ENCODE assay signal across 25 cellular contexts in the genomic region with DNA sequence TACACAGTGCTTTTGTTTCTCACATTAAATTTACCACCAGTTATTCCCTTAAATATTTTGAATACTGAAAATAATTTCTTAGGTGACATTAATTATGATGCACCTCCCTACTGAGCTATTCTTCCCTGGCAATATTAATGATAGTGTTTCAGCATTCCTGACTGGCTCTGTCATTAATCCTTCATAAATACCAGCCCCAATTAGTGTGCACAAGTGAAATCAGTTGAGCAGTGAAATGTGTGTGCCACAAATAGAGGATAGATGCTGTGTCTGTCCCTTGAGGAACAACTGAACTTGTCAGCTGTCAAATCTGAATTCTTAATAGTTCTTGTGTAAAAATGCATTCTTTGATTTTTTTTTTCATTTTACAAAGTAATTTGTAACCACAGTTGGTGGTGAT.
"Had no signal": no experiment of that assay in that cellular context is flagged by ENCODE, and none has a peak within 500 bp of the region (broad histone marks: within the 10 kb centered on the region; RNA-seq: fewer than 3 reads in every experiment).

No MANE protein-coding gene starts in this region.

- H3K4me1 ChIP-seq: breast epithelium had no signal

- H3K4me3 ChIP-seq: breast epithelium, MG63, SK-N-MC had no signal

- H3K27me3 ChIP-seq: breast epithelium, MG63 had no signal

- H3K9me3 ChIP-seq: breast epithelium, MG63 had no signal

- DNase-seq: activated CD4-positive, alpha-beta memory T cell treated with anti-CD3 and anti-CD28 coated beads, Interleukin-2, amount 10 ng/mL, durations not matched to agents 7 days and 5 days; activated CD4-positive, alpha-beta T cell treated with anti-CD3 and anti-CD28 coated beads for 36 hours; activated CD4-positive, alpha-beta T cell treated with anti-CD3 and anti-CD28 coated beads, Interleukin-2, amount 50 U/mL, for 1 hour; activated gamma-delta T cell treated with Interleukin-2 at 50 U/mL for 16 hours; activated naive CD4-positive, alpha-beta T cell treated with anti-CD3 and anti-CD28 coated beads, Interleukin-2, amount 10 ng/mL, durations not matched to agents 7 days and 5 days; activated naive CD8-positive, alpha-beta T cell treated with anti-CD3 and anti-CD28 coated beads for 36 hours; activated T-cell treated with anti-CD3 and anti-CD28 coated beads for 4 hours; activated T-cell treated with anti-CD3 and anti-CD28 coated beads, Interleukin-2, amount 50 U/mL, for 48 hours; caudate nucleus; MG63; MV-4-11; NCI-H1092 treated with DMSO at 0.1 percent for 48 hours; NCI-H1436 treated with DMSO at 0.1 percent for 48 hours; NCI-H1930; NCI-H446 treated with DMSO at 0.1 percent for 48 hours; NCI-H524 treated with DMSO at 0.1 percent for 48 hours; NK-92 treated with Interleukin-12 subunit alpha and Interleukin-12 subunit beta, amount 100 ng/mL, for 24 hours; OCI-M1; RPMI8226; T-cell; T-helper 2 cell; T1000; WERI-Rb-1 had no signal

- H3K36me3 ChIP-seq: breast epithelium, MG63, WERI-Rb-1 had no signal

- H3K27ac ChIP-seq: breast epithelium, SK-N-MC, WERI-Rb-1 had no signal
